In the genomic region with DNA sequence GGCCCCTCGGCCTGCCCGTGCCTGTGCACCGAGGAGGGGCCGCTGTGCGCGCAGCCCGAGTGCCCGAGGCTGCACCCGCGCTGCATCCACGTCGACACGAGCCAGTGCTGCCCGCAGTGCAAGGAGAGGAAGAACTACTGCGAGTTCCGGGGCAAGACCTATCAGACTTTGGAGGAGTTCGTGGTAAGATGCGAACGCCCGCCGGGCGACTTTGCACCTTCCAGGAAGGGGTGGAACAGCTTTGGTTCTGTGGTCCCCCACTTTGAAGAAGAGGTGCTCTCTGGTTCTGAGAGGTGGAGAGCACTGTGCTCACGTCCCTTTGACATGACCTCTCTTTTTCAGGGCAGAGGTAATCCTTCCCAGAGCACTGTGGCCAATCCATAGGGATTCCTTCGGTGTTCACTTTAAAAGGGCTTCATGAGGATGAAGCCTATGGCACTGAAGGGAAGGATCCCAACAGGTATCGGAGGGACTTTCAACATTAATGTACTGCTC, we compare ENCODE assay signal across 16 cellular contexts. TPM values are rescaled to one million over a fixed set of nuclear protein-coding genes. Genes with fewer than 3 reads are reported as not detected.
A peak's percentile ranks its signal among the peaks of the same experiment; 100 is the strongest.
DNase-seq lines count a peak whose midpoint lies in the region; ATAC-seq and TF ChIP-seq lines count a peak whose summit lies in the region.
"Had no signal": no experiment of that assay in that cellular context is flagged by ENCODE, and none has a peak within 500 bp of the region (broad histone marks: within the 10 kb centered on the region; RNA-seq: fewer than 3 reads in every experiment).

No MANE protein-coding gene starts in this region.

- H3K27ac ChIP-seq in spleen = no peak overlapping the region
- no peak overlapping the region for H3K27ac ChIP-seq in GM23248

- H3F3A ChIP-seq in GM23248 (ENCODE audit: insufficient read depth) = no peaks in the 10 kb centered on the region

- H3K9me3 ChIP-seq in spleen = no peaks in the 10 kb centered on the region
- no peaks in the 10 kb centered on the region for H3K9me3 ChIP-seq in GM23248 (ENCODE audit: low read depth)
- H3K9me3 ChIP-seq: HAP-1 had no signal

- peaks cover 56% of the 10 kb centered on the region for H3K27me3 ChIP-seq in H7 (ENCODE audit: control insufficient read depth, insufficient read depth, low read length)
- H3K27me3 ChIP-seq in spleen (replicated peaks in 1 of 7) = peaks cover 4 to 75% (median 41%) of the 10 kb centered on the region in 7 donors
- H3K27me3 ChIP-seq in GM23248 (replicated peaks; ENCODE audit: insufficient read depth) = peaks cover 35% of the 10 kb centered on the region

- H3K4me3 ChIP-seq in H7 (ENCODE audit: insufficient read depth, low read depth, low read length) (peak overlapping the region; percentile 46), spleen (peak overlapping the region in 7 of 8 donors; percentile 15 to 62 (median 35)), GM23248 (no peak overlapping the region)
- H3K4me3 ChIP-seq: HAP-1, K562 had no signal

- DNase-seq in H7 = peak; percentile 21
- peak; percentile 27 for DNase-seq in cerebellum (ENCODE audit: low spot score)
- peak; percentile 14 for DNase-seq in inferior parietal cortex (ENCODE audit: extremely low spot score)
- DNase-seq in spleen = no peak
- DNase-seq in NCI-H1694 treated with DMSO at 0.1 percent for 48 hours (lab: John Stamatoyannopoulos, UW) = no peak
- DNase-seq in amygdala (lab: John Stamatoyannopoulos, UW) = no peak
- DNase-seq in GM23248 = no peak
- DNase-seq: CD4-positive, CD25-positive, alpha-beta regulatory T cell; kidney; NCI-H187; nucleus accumbens; stimulated activated naive B cell treated with anti-CD40 and anti-IgM and Interleukin-4, amounts not matched to agents 10 μg/mL and 1 μg/mL and 100 μg/mL, for 72 hours had no signal

- H3K36me3 ChIP-seq in H7 (replicated peaks; ENCODE audit: control insufficient read depth, insufficient read depth, low read length) (no peaks in the 10 kb centered on the region), spleen (no peaks in the 10 kb centered on the region), GM23248 (ENCODE audit: low read depth) (no peaks in the 10 kb centered on the region)
- H3K36me3 ChIP-seq: HAP-1 had no signal

- intact Hi-C loops in spleen (cut with DNase I; ENCODE audit: low total_unique reads) = no loop called here

- no peak for TF ChIP-seq CTCF in spleen (IDR thresholded peaks at IDR 0.05 in 8 of 11, conservative IDR thresholded peaks at IDR 0.05 in 3 of 11)

- no peak overlapping the region for H2AFZ ChIP-seq in GM23248

- TF ChIP-seq POLR2A in spleen (IDR thresholded peaks at IDR 0.05) = no peak

- no peak overlapping the region for H3K9ac ChIP-seq in GM23248

- no peaks in the 10 kb centered on the region for H3K79me2 ChIP-seq in GM23248 (ENCODE audit: insufficient read depth)

- H4K20me1 ChIP-seq in GM23248 (ENCODE audit: insufficient read depth) = no peaks in the 10 kb centered on the region

- no peak for ATAC-seq in HG03039 (IDR thresholded peaks at IDR 0.05; ENCODE audit: unreplicated experiment)
- ATAC-seq: activated T-helper 17 cell treated with anti-CD3 and anti-CD28 coated beads, Interleukin-2, amount 50 U/mL, for 72 hours; K562 had no signal

- H3K9me2 ChIP-seq in GM23248 (ENCODE audit: insufficient read depth) = no peaks in the 10 kb centered on the region

- H3K4me2 ChIP-seq in GM23248 (ENCODE audit: unreplicated experiment) = no peak overlapping the region

- H3K4me1 ChIP-seq in spleen (peaks cover 0 to 34% (median 29%) of the 10 kb centered on the region in 6 donors), GM23248 (ENCODE audit: insufficient read depth) (no peaks in the 10 kb centered on the region)
- H3K4me1 ChIP-seq: HAP-1 had no signal

- in situ Hi-C loops in GM23248 (cut with MboI) = no loop called here

- WGBS in spleen, 5 donors = 13 to 23% (median 14%) methylated on average over 10 to 25 of the region's 25 CpGs
- 9 to 10% methylated on average over 22 to 25 of the region's 25 CpGs for WGBS in GM23248 (ENCODE audit: low coverage in 1 of 2, low lambda C conversion rate in 2 of 2, missing lambda C conversion rate in 2 of 2), 2 experiments

RNA-seq across cellular contexts. Expression of a gene that starts 2.6 kb away (rescaled TPM):
- total RNA-seq in H7 (2014; rRNA removed; shearing (Covaris generic)) = 0.28 and 0.59 TPM in 2 replicates
- total RNA-seq in cerebellum = 5.1 TPM
- total RNA-seq in spleen = under 1 TPM in 2 of 7 donors, not detected in 5; 0.07 to 0.11 TPM
- polyA plus RNA-seq in spleen = under 1 TPM in 1 of 3 donors, not detected in 2; under 0.01 TPM
- total RNA-seq in GM23248 (2014; rRNA removed; shearing (Covaris generic)) = not detected in 2 replicates
- polyA plus RNA-seq in GM23248 (2016; fragmentation: Nextera tagmentation; extraction: Ambion mirVana) = not detected in 2 replicates
- total RNA-seq: activated T-helper 17 cell treated with anti-CD3 and anti-CD28 coated beads, Interleukin-2, amount 50 U/mL, for 72 hours; CD4-positive, CD25-positive, alpha-beta regulatory T cell; K562 had no signal
- polyA plus RNA-seq: CD4-positive, CD25-positive, alpha-beta regulatory T cell; K562 had no signal

Comparison
In these comparisons a context has a peak if more than half of its experiments do, and no peak if none do; other contexts are left out.
1. DNase-seq: peak in H7 (single experiment), cerebellum (single experiment) and inferior parietal cortex (single experiment); none in spleen (single experiment), NCI-H1694 treated with DMSO at 0.1 percent for 48 hours (single experiment), amygdala (0 of 56) and GM23248 (single experiment).